ENCODE assay signal across 8 cellular contexts in the genomic region with DNA sequence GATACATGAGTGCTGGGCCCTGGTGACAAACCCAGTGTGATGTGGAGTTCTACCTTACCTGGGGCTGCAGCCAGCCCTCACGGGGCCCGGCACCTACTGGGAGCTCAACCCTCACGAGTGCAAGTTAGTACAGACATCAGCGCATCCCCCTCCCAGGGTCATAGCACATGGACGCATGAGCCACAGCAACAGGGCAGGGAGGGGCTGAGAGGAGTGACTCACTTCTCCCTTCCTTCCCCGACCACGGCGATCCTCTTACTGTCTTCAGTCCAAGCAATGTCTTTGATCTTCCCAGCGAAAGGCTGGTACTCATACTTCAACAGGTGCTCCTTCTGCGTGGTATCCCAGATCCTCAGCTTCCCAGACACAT. TPM values are rescaled to one million over a fixed set of nuclear protein-coding genes. Genes with fewer than 3 reads are reported as not detected.
DNase-seq lines count a peak whose midpoint lies in the region; ATAC-seq, FAIRE-seq and TF ChIP-seq lines count a peak whose summit lies in the region.

No MANE protein-coding gene starts in this region.

- FAIRE-seq in D721Med (lab: Jason Lieb, UNC): no peak

- CTCF ChIA-PET in RWPE1 (lab: Yijun Ruan, JAX): no interaction called here

- in situ Hi-C loops in brain microvascular endothelial cell (cut with HindIII; ENCODE audit: low pct_ligation_motif_present, low sequenced_read_pairs): no loop called here

- DNase-seq in GDM1 (lab: John Stamatoyannopoulos, UW): peak; percentile 20
- DNase-seq in RWPE1 (ENCODE audit: low spot score): peak; percentile 25
- peak; percentile 78 for DNase-seq in brain microvascular endothelial cell
- DNase-seq in psoas muscle: no peak
- no peak for DNase-seq in GM10266 (ENCODE audit: extremely low spot score)
- no peak for DNase-seq in D721Med (ENCODE audit: insufficient read length, low spot score)
- no peak for DNase-seq in germinal center (ENCODE audit: low spot score)

- ATAC-seq in psoas muscle: peak in 3 of 4 donors; percentile 6 to 18 (median 13)
- ATAC-seq in HG03457 (IDR thresholded peaks at IDR 0.05; ENCODE audit: unreplicated experiment): no peak

- H3K4me1 ChIP-seq in psoas muscle: peaks cover 97% of the 10 kb centered on the region

- H3K27ac ChIP-seq in RWPE1 (peak overlapping the region; percentile 98), brain microvascular endothelial cell (peak overlapping the region; percentile 66), psoas muscle (peak overlapping the region; percentile 99)

- H3K4me3 ChIP-seq in brain microvascular endothelial cell (ENCODE audit: low read depth, low read length): no peak overlapping the region
- H3K4me3 ChIP-seq in psoas muscle: no peak overlapping the region

- no peaks in the 10 kb centered on the region for H3K9me3 ChIP-seq in psoas muscle

- POLR2A ChIA-PET in RWPE1 (lab: Yijun Ruan, JAX; ENCODE audit: low non-redundant PET): no interaction called here

- H3K27me3 ChIP-seq in brain microvascular endothelial cell (replicated peaks) (no peaks in the 10 kb centered on the region), psoas muscle (ENCODE audit: insufficient read depth in 3 of 3, low read length in 2 of 3) (no peaks in the 10 kb centered on the region)

- intact Hi-C loops in psoas muscle (cut with DNase I): no loop called here

- WGBS in psoas muscle, 3 donors: 54 to 59% (median 57%) methylated on average over 10 of the region's 10 CpGs

- TF ChIP-seq CTCF in RWPE1 (conservative IDR thresholded peaks at IDR 0.05; ENCODE audit: low read depth): no peak
- no peak for TF ChIP-seq CTCF in brain microvascular endothelial cell (IDR thresholded peaks at IDR 0.05; ENCODE audit: low read depth, low read length, missing control alignments)
- TF ChIP-seq CTCF in psoas muscle (IDR thresholded peaks at IDR 0.05): no peak
- TF ChIP-seq CTCF in GM10266 (IDR thresholded peaks at IDR 0.05; ENCODE audit: control insufficient read depth, insufficient read depth, low read depth, missing control alignments): no peak
- no peak for TF ChIP-seq CTCF in D721Med (IDR thresholded peaks at IDR 0.05; ENCODE audit: insufficient read depth, missing control alignments)

- peaks cover 79% of the 10 kb centered on the region for H3K36me3 ChIP-seq in brain microvascular endothelial cell (replicated peaks)
- peaks cover 6 to 74% of the 10 kb centered on the region in 2 donors for H3K36me3 ChIP-seq in psoas muscle (ENCODE audit: insufficient read depth in 1 of 2, low read depth in 1 of 2)

RNA-seq across cellular contexts. Expression of a gene that starts 17.8 kb away (rescaled TPM):
- total RNA-seq in psoas muscle: 100 to 1,000 TPM in 3 of 4 donors, 10 to 100 TPM in 1; 86.3 to 146 (median 118) TPM
- 100 to 1,000 TPM in 1 of 3 donors, 10 to 100 TPM in 2; 55.6 to 273 (median 79.1) TPM for polyA plus RNA-seq in psoas muscle

Comparison
In these comparisons a context has a peak if more than half of its experiments do, and no peak if none do; other contexts are left out.
1. DNase-seq: peak in GDM1 (single experiment), RWPE1 (single experiment) and brain microvascular endothelial cell (single experiment); none in psoas muscle (0 of 2), GM10266 (single experiment), D721Med (single experiment) and germinal center (single experiment).
2. Peak in every context shown above with its lines, with median percentiles within 50 percentile points of each other: H3K27ac ChIP-seq.